27 cellular contexts compared by ENCODE assay signal in the genomic region with DNA sequence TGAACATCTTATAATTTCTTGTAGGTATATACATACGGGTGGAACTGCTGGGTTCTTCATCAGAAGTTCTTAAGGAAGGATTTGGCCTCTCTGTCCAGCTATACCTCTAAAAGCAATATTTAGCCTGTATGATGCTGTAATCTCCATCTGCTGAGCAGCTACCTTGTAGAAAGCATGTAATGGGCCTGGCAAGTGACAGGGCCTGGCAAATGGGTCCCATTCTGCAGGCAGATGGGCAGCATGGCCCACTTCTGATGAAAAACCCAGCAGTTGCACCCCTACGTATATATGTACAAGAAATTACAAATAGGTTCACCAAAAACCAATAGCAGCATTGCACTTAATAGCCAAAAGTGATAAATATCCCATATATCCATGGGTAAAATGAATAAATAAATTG. TPM values are rescaled to one million over a fixed set of nuclear protein-coding genes. Genes with fewer than 3 reads are reported as not detected.
"Had no signal": no experiment of that assay in that cellular context is flagged by ENCODE, and none has a peak within 500 bp of the region (broad histone marks: within the 10 kb centered on the region; RNA-seq: fewer than 3 reads in every experiment).

No MANE protein-coding gene starts in this region.

- H3K27ac ChIP-seq: colonic mucosa, coronary artery, dorsolateral prefrontal cortex, epithelial cell of prostate, esophagus squamous epithelium, foreskin keratinocyte, gastrocnemius medialis, gastroesophageal sphincter, heart left ventricle, heart right ventricle, hepatocyte had no signal

- H3K79me2 ChIP-seq: hepatocyte had no signal

- DNase-seq: colonic mucosa; cortex of kidney; dermis blood vessel endothelial cell; effector CD4-positive, alpha-beta T cell; effector CD8-positive, alpha-beta T cell; effector memory CD4-positive, alpha-beta T cell; effector memory CD8-positive, alpha-beta T cell; endodermal cell; erythroblast; esophagus squamous epithelium; foreskin fibroblast; foreskin keratinocyte; foreskin melanocyte; gastrocnemius medialis; glutamatergic neuron; head of caudate nucleus; heart left ventricle; heart right ventricle; hippocampal formation had no signal

- H3K4me3 ChIP-seq: colonic mucosa, coronary artery, dorsolateral prefrontal cortex, esophagus squamous epithelium, gastrocnemius medialis, gastroesophageal sphincter, heart left ventricle, heart right ventricle, hepatocyte had no signal

- H3K4me3 Mint-ChIP-seq: dendritic cell treated with granulocyte-macrophage colony-stimulating factor and Interleukin-4, amounts not matched to agents 40 ng/mL and 50 ng/mL, for 4 days; effector memory CD8-positive, alpha-beta T cell; endodermal cell had no signal

- H3K9me3 ChIP-seq: colonic mucosa, esophagus squamous epithelium, gastroesophageal sphincter had no signal

- ATAC-seq: effector memory CD8-positive, alpha-beta T cell; esophagus mucosa; foreskin keratinocyte; gastrocnemius medialis; gastroesophageal sphincter; heart left ventricle; heart right ventricle had no signal

- H2AFZ ChIP-seq: hepatocyte had no signal

- H3K27me3 ChIP-seq: colonic mucosa, foreskin keratinocyte had no signal

- H3K4me2 ChIP-seq: hepatocyte had no signal

- H3K9me3 Mint-ChIP-seq: dendritic cell treated with granulocyte-macrophage colony-stimulating factor and Interleukin-4, amounts not matched to agents 40 ng/mL and 50 ng/mL, for 4 days; effector memory CD8-positive, alpha-beta T cell had no signal

- H3K27ac Mint-ChIP-seq: dendritic cell treated with granulocyte-macrophage colony-stimulating factor and Interleukin-4, amounts not matched to agents 40 ng/mL and 50 ng/mL, for 4 days; effector memory CD8-positive, alpha-beta T cell; endodermal cell had no signal

- H3K4me1 ChIP-seq: colonic mucosa, esophagus squamous epithelium, foreskin keratinocyte, gastrocnemius medialis, gastroesophageal sphincter, heart left ventricle, heart right ventricle had no signal

- H3K36me3 ChIP-seq: colonic mucosa, esophagus squamous epithelium, gastrocnemius medialis, gastroesophageal sphincter, heart left ventricle, heart right ventricle had no signal

RNA-seq across cellular contexts. Expression of a gene that starts 9.0 kb away (rescaled TPM):
- total RNA-seq: dermis microvascular lymphatic vessel endothelial cell, esophagus mucosa, gastrocnemius medialis, heart right ventricle had no signal
